Comparison of ENCODE assay signal across 22 cellular contexts in the genomic region with DNA sequence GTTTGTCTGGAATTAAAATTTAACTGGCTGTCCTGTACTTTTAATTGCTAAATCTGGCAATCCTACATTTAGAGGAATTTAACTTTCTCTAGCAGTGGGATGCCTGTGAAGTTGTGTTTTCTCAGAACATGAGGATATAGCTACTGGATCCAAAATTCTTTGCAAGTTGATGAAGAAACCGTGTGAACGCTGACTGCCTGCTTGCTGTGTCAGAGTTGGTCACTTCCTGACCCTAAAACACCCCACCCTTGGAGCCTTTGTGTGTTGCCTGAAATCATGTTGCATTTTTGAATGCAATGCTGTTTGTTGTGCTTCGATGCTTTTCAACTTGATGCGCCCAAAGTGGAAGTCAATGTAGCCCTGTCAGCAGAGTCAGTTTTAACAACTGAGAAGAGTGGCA.
DNase-seq lines count a peak whose midpoint lies in the region; FAIRE-seq and TF ChIP-seq lines count a peak whose summit lies in the region.
"Had no signal": no experiment of that assay in that cellular context is flagged by ENCODE, and none has a peak within 500 bp of the region (broad histone marks: within the 10 kb centered on the region; RNA-seq: fewer than 3 reads in every experiment).

No MANE protein-coding gene starts in this region.

- H3K4me2 ChIP-seq in H9 (ENCODE audit: insufficient read depth, insufficient read length, low read length) (no peak overlapping the region), H1 (ENCODE audit: insufficient read depth in 1 of 2, low read depth in 2 of 2, low read length in 2 of 2) (no peak overlapping the region)

- H3K14ac ChIP-seq in H9 (ENCODE audit: insufficient read depth, low read length) (no peak overlapping the region), H1 (ENCODE audit: insufficient read length) (no peak overlapping the region)

- DNase-seq in AG10803 (ENCODE audit: low read depth) (peak; percentile 62), H9 (no peak), H1 (ENCODE audit: low read depth in 1 of 2, low spot score in 2 of 2) (no peak), kidney tubule cell (ENCODE audit: low spot score) (peak; percentile 3), NCI-H2107 (lab: John Stamatoyannopoulos, UW) (no peak), cerebellar cortex (ENCODE audit: low spot score) (no peak)
- no peak for DNase-seq in stimulated activated CD4-positive, alpha-beta T cell treated with anti-CD3 and anti-CD28 coated beads, Interleukin-4, amount 100 ng/mL, for 1 hour
- DNase-seq in activated T-cell treated with anti-CD3 and anti-CD28 coated beads, Interleukin-2, amount 50 U/mL, for 1 hour, result no peak
- DNase-seq: 8988T; Caco-2; CD4-positive, alpha-beta T cell; GDM1; NCI-H1105; NCI-H2081 treated with DMSO at 0.1 percent for 48 hours; NCI-H510A; NCI-H774; OCI-M1; SHP77 had no signal

- H2AK5ac ChIP-seq in H9 (ENCODE audit: insufficient read length, low read length) (no peak overlapping the region), H1 (ENCODE audit: low read depth, low read length) (no peak overlapping the region)

- no peak for TF ChIP-seq EP300 in H1 (IDR thresholded peaks at IDR 0.05; ENCODE audit: borderline replicate concordance in 1 of 2, low read depth in 2 of 2, low read length in 2 of 2)

- H2BK15ac ChIP-seq in H9 (ENCODE audit: low read depth, low read length) (no peak overlapping the region), H1 (ENCODE audit: low read length) (no peak overlapping the region)

- no peaks in the 10 kb centered on the region for H3K79me2 ChIP-seq in H9 (ENCODE audit: insufficient read depth, low read length)
- H3K79me2 ChIP-seq in H1 (ENCODE audit: control insufficient read depth in 1 of 2, insufficient read depth in 2 of 2, low read length in 2 of 2), result no peaks in the 10 kb centered on the region

- H3K9me3 ChIP-seq in H9 (ENCODE audit: control insufficient read depth, low read depth, low read length), result no peaks in the 10 kb centered on the region
- no peaks in the 10 kb centered on the region for H3K9me3 ChIP-seq in H1 (ENCODE audit: insufficient read depth in 2 of 2, low read depth in 1 of 2, low read length in 1 of 2)
- H3K9me3 ChIP-seq: Caco-2 had no signal

- H2BK120ac ChIP-seq in H9 (ENCODE audit: low read depth, low read length, poor library complexity, severe bottlenecking) (no peak overlapping the region), H1 (replicated peaks; ENCODE audit: low read depth, low read length) (no peak overlapping the region)

- TF ChIP-seq POLR2A in H1 (IDR thresholded peaks at IDR 0.05; ENCODE audit: control extremely low read depth in 1 of 2, low read depth in 2 of 2, low read length in 2 of 2), result no peak

- WGBS in H9 (ENCODE audit: extremely low coverage, insufficient read length, low lambda C conversion rate), result no CpG with 5 or more reads among the region's 4 CpGs
- 90% methylated on average over 4 of the region's 4 CpGs; no CpG with 5 or more reads in 1 of the 2 experiments for WGBS in H1 (ENCODE audit: extremely low coverage in 1 of 2, insufficient coverage in 1 of 2, insufficient read length in 1 of 2, insufficient replicate concordance in 2 of 2, low coverage in 1 of 2, low lambda C conversion rate in 2 of 2, missing lambda C conversion rate in 1 of 2), 2 experiments

- POLR2A ChIA-PET in H1 (lab: Charles Lee; ENCODE audit: partially characterized antibody), result no interaction called here

- H4K5ac ChIP-seq in H9 (ENCODE audit: insufficient read length, low read depth, low read length) (no peak overlapping the region), H1 (ENCODE audit: insufficient read length, low read depth, low read length) (no peak overlapping the region)

- H3K4me1 Mint-ChIP-seq in H9, result peaks cover 6 to 12% of the 10 kb centered on the region in 2 experiments

- peaks cover 0 to 35% (median 10%) of the 10 kb centered on the region in 4 experiments; a peak in 5 of 8 replicates for H3K36me3 ChIP-seq in H1 (ENCODE audit: control insufficient read depth in 2 of 4, insufficient read depth in 4 of 4, low read length in 3 of 4)

- H3K23ac ChIP-seq in H9 (ENCODE audit: insufficient read length, low read depth, low read length) (no peak overlapping the region), H1 (ENCODE audit: insufficient read length) (no peak overlapping the region)

- H3K9me3 Mint-ChIP-seq in H9, result peaks cover 0 to 1% of the 10 kb centered on the region in 2 experiments; a peak in 1 of 5 replicates
- H3K9me3 Mint-ChIP-seq: CD4-positive, alpha-beta T cell had no signal

- peak overlapping the region; percentile 25 for H3K27ac ChIP-seq in H9 (ENCODE audit: insufficient read length, low read depth, low read length)
- no peak overlapping the region for H3K27ac ChIP-seq in H1 (ENCODE audit: low read depth, low read length)
- H3K27ac ChIP-seq: SK-N-MC had no signal

- TF ChIP-seq CTCF in AG10803 (conservative IDR thresholded peaks at IDR 0.05; ENCODE audit: low read length) (no peak), H9 (conservative IDR thresholded peaks at IDR 0.05) (no peak), H1 (IDR thresholded peaks at IDR 0.05; ENCODE audit: control extremely low read depth in 1 of 3, insufficient read depth in 1 of 3, low read depth in 1 of 3, low read length in 3 of 3) (no peak)

- CTCF ChIA-PET in H1 (lab: Charles Lee; ENCODE audit: partially characterized antibody), result interaction anchor here (1.0 kb wide), 1 partner anchor 18 kb away, joined by 4 read pairs; no protein-coding TSS in a partner anchor

- H4K91ac ChIP-seq in H9 (ENCODE audit: insufficient read length, low read depth, low read length) (no peak overlapping the region), H1 (replicated peaks; ENCODE audit: insufficient read length, low read length) (no peak overlapping the region)

- H3K23me2 ChIP-seq in H9 (ENCODE audit: insufficient read length, low read depth, low read length, poor library complexity, severe bottlenecking) (no peaks in the 10 kb centered on the region), H1 (ENCODE audit: low read depth, low read length) (0 out of 2 replicates have a peak, but pooled peaks cover 2% of the 10 kb centered on the region)

- H3K27me3 ChIP-seq in H9 (ENCODE audit: insufficient read depth, low read length) (no peaks in the 10 kb centered on the region), H1 (replicated peaks in 1 of 4; ENCODE audit: control insufficient read depth in 3 of 4, extremely low read depth in 1 of 4, insufficient read depth in 3 of 4, low read length in 3 of 4) (peaks cover 0 to 1% (median 0%) of the 10 kb centered on the region in 4 experiments; a peak in 1 of 7 replicates)

- H2BK12ac ChIP-seq in H9 (ENCODE audit: insufficient read length, low read depth, low read length) (no peak overlapping the region), H1 (ENCODE audit: low read depth, low read length) (no peak overlapping the region)

- no peak overlapping the region for H2BK5ac ChIP-seq in H9 (ENCODE audit: insufficient read length, low read length)
- H2BK5ac ChIP-seq in H1 (ENCODE audit: low read depth, low read length), result no peak overlapping the region

- no peak overlapping the region for H3T11ph ChIP-seq in H9 (ENCODE audit: low read length)

- H4K8ac ChIP-seq in H9 (replicated peaks; ENCODE audit: insufficient read length, low read depth, low read length) (no peak overlapping the region), H1 (ENCODE audit: extremely low read depth, insufficient read depth, low read length) (no peak overlapping the region)

- H3K4me1 ChIP-seq in H9 (ENCODE audit: insufficient read depth, low read length), result no peaks in the 10 kb centered on the region; the same call in 1 of the 2 replicates
- H3K4me1 ChIP-seq in H1 (replicated peaks in 1 of 4; ENCODE audit: control insufficient read depth in 3 of 4, insufficient read depth in 4 of 4, low read length in 3 of 4), result peaks cover 0 to 4% (median 0%) of the 10 kb centered on the region in 4 experiments; a peak in 1 of 7 replicates
- H3K4me1 ChIP-seq: Caco-2 had no signal

- H2BK20ac ChIP-seq in H9 (ENCODE audit: low read depth, low read length, poor library complexity, severe bottlenecking), result no peak overlapping the region
- H2BK20ac ChIP-seq in H1 (ENCODE audit: low read length), result no peak overlapping the region

- peak; percentile 72 for FAIRE-seq in H1 (lab: Jason Lieb, UNC)
- FAIRE-seq: GM12878, GM18507, K562 had no signal

- no peak overlapping the region for H3K4ac ChIP-seq in H9 (ENCODE audit: low read depth, low read length)
- no peak overlapping the region for H3K4ac ChIP-seq in H1 (replicated peaks; ENCODE audit: insufficient read length, low read depth, low read length)

- H3K9ac ChIP-seq in H9 (ENCODE audit: extremely low read depth, insufficient read length, low read length) (no peak overlapping the region), H1 (replicated peaks in 1 of 4; ENCODE audit: extremely low read depth in 1 of 4, low read depth in 3 of 4, low read length in 3 of 4) (no peak overlapping the region)

- peak overlapping the region in 2 of 3 experiments; percentile 58 to 87; a peak in 5 of 7 replicates for H3K27ac Mint-ChIP-seq in H9
- H3K27ac Mint-ChIP-seq: CD4-positive, alpha-beta T cell had no signal

- no peaks in the 10 kb centered on the region for H3K79me1 ChIP-seq in H9 (ENCODE audit: insufficient read depth, low read depth, low read length, poor library complexity, severe bottlenecking)
- H3K79me1 ChIP-seq in H1 (ENCODE audit: low read depth, low read length), result no peaks in the 10 kb centered on the region

- no peak overlapping the region for H3K56ac ChIP-seq in H9 (ENCODE audit: insufficient read length, low read depth, low read length)
- no peak overlapping the region for H3K56ac ChIP-seq in H1 (replicated peaks; ENCODE audit: insufficient read length, low read depth, low read length)

- H3K18ac ChIP-seq in H9 (ENCODE audit: insufficient read length, low read depth, low read length) (no peak overlapping the region), H1 (ENCODE audit: extremely low read depth, low read length) (0 out of 2 replicates have a peak overlapping the region, but pooled peaks have one; percentile 39)

- H3K27me3 Mint-ChIP-seq in H9 (ENCODE audit: low read depth), result no peaks in the 10 kb centered on the region

- H3K4me3 Mint-ChIP-seq in H9, result no peak overlapping the region
- H3K4me3 Mint-ChIP-seq: CD4-positive, alpha-beta T cell had no signal

- no peak overlapping the region for H2AFZ ChIP-seq in H9 (ENCODE audit: low read length)
- no peak overlapping the region for H2AFZ ChIP-seq in H1 (ENCODE audit: low read length)

- no peak overlapping the region for H3K4me3 ChIP-seq in AG10803 (ENCODE audit: low read length)
- no peak overlapping the region for H3K4me3 ChIP-seq in H1 (ENCODE audit: extremely low read depth in 1 of 4, insufficient read depth in 2 of 4, low read depth in 3 of 4, low read length in 4 of 4)
- H3K4me3 ChIP-seq: GM12878, K562, SK-N-MC had no signal

- no peak for TF ChIP-seq RAD21 in H1 (IDR thresholded peaks at IDR 0.05 in 1 of 2, conservative IDR thresholded peaks at IDR 0.05 in 1 of 2; ENCODE audit: low read depth in 2 of 2, low read length in 2 of 2)

- H4K20me1 ChIP-seq in H9 (ENCODE audit: control insufficient read depth, insufficient read depth, insufficient read length), result no peaks in the 10 kb centered on the region
- no peaks in the 10 kb centered on the region for H4K20me1 ChIP-seq in H1 (replicated peaks in 1 of 2; ENCODE audit: control insufficient read depth in 1 of 2, insufficient read depth in 2 of 2, low read length in 2 of 2)

- H3K36me3 Mint-ChIP-seq in H9 (ENCODE audit: insufficient read depth in 1 of 3, low read depth in 3 of 3), result peaks cover 10 to 31% (median 18%) of the 10 kb centered on the region in 3 experiments; a peak in 6 of 7 replicates

Comparison
In these comparisons a context has a peak if more than half of its experiments do, and no peak if none do; other contexts are left out.
1. DNase-seq: peak in AG10803 (single experiment) and kidney tubule cell (single experiment); none in H9 (single experiment), H1 (0 of 2), NCI-H2107 (single experiment), cerebellar cortex (single experiment), stimulated activated CD4-positive, alpha-beta T cell treated with anti-CD3 and anti-CD28 coated beads, Interleukin-4, amount 100 ng/mL, for 1 hour (single experiment) and activated T-cell treated with anti-CD3 and anti-CD28 coated beads, Interleukin-2, amount 50 U/mL, for 1 hour (single experiment).